ENCODE assay signal across 9 cellular contexts in genomic region chr4:9123516-9124126, GRCh38. TPM values are rescaled to one million over a fixed set of nuclear protein-coding genes. Genes with fewer than 3 reads are reported as not detected.
DNase-seq lines count a peak whose midpoint lies in the region; ATAC-seq, FAIRE-seq and TF ChIP-seq lines count a peak whose summit lies in the region.
"Not testable (repeated sequence)": the region's sequence is repeated elsewhere in the genome, so short reads cannot be mapped to it uniquely, and the experiment has no call there.
"Had no signal": no experiment of that assay in that cellular context is flagged by ENCODE, and none has a peak within 500 bp of the region (broad histone marks: within the 10 kb centered on the region; RNA-seq: fewer than 3 reads in every experiment).

No MANE protein-coding gene starts in this region.

- not testable (repeated sequence) for H3K4ac ChIP-seq in H1 (replicated peaks; ENCODE audit: insufficient read length, low read depth, low read length)

- not testable (repeated sequence) for H4K8ac ChIP-seq in H1 (ENCODE audit: extremely low read depth, insufficient read depth, low read length)

- H2BK15ac ChIP-seq in H1 (ENCODE audit: low read length), result not testable (repeated sequence)

- not testable (repeated sequence) for H3K4me2 ChIP-seq in DND-41 (ENCODE audit: insufficient read depth, low read length); H1 (ENCODE audit: insufficient read depth in 1 of 2, low read depth in 2 of 2, low read length in 2 of 2)

- not testable (repeated sequence) for H3K36me3 ChIP-seq in DND-41 (ENCODE audit: insufficient read depth, low read length); H1 (ENCODE audit: control insufficient read depth in 2 of 4, insufficient read depth in 4 of 4, low read length in 3 of 4); sigmoid colon

- H3K23me2 ChIP-seq in H1 (ENCODE audit: low read depth, low read length), result not testable (repeated sequence)

- CTCF ChIA-PET in RWPE1 (lab: Yijun Ruan, JAX); H1 (lab: Charles Lee; ENCODE audit: partially characterized antibody): not testable (repeated sequence)

- H3K23ac ChIP-seq in H1 (ENCODE audit: insufficient read length), result not testable (repeated sequence)

- not testable (repeated sequence) for H3K56ac ChIP-seq in H1 (replicated peaks; ENCODE audit: insufficient read length, low read depth, low read length)

- not testable (repeated sequence) for FAIRE-seq in H1 (lab: Jason Lieb, UNC)

- not testable (repeated sequence) for H3K9ac ChIP-seq in DND-41 (ENCODE audit: low read depth, low read length); H1 (replicated peaks in 1 of 4; ENCODE audit: extremely low read depth in 1 of 4, low read depth in 3 of 4, low read length in 3 of 4)

- H4K20me1 ChIP-seq in DND-41 (ENCODE audit: insufficient read depth, low read length); H1 (replicated peaks in 1 of 2; ENCODE audit: control insufficient read depth in 1 of 2, insufficient read depth in 2 of 2, low read length in 2 of 2): not testable (repeated sequence)

- POLR2A ChIA-PET in RWPE1 (lab: Yijun Ruan, JAX; ENCODE audit: low non-redundant PET); H1 (lab: Charles Lee; ENCODE audit: partially characterized antibody): not testable (repeated sequence)

- not testable (repeated sequence) for TF ChIP-seq POLR2A in H1 (IDR thresholded peaks at IDR 0.05; ENCODE audit: control extremely low read depth in 1 of 2, low read depth in 2 of 2, low read length in 2 of 2); sigmoid colon (IDR thresholded peaks at IDR 0.05)

- not testable (repeated sequence) for H2BK5ac ChIP-seq in H1 (ENCODE audit: low read depth, low read length)

- not testable (repeated sequence) for H3K79me1 ChIP-seq in H1 (ENCODE audit: low read depth, low read length)

- H4K91ac ChIP-seq in H1 (replicated peaks; ENCODE audit: insufficient read length, low read length), result not testable (repeated sequence)

- TF ChIP-seq CTCF in DND-41 (IDR thresholded peaks at IDR 0.05; ENCODE audit: borderline replicate concordance, extremely low read depth, low read length, poor library complexity, severe bottlenecking) (peak; percentile 69), LNCaP clone FGC (IDR thresholded peaks at IDR 0.05; ENCODE audit: control insufficient read depth, extremely low read depth, insufficient read depth) (peak; percentile 64), RWPE1 (conservative IDR thresholded peaks at IDR 0.05; ENCODE audit: low read depth) (peak; percentile 67), H1 (IDR thresholded peaks at IDR 0.05; ENCODE audit: control extremely low read depth in 1 of 3, insufficient read depth in 1 of 3, low read depth in 1 of 3, low read length in 3 of 3) (peak in 1 of 3 experiments; percentile 0; a peak in 1 of 4 replicates), sigmoid colon (IDR thresholded peaks at IDR 0.05) (peak; percentile 61 to 83 (median 75))

- peak; percentile 37 for DNase-seq in DND-41
- peak; percentile 22 for DNase-seq in LNCaP clone FGC (ENCODE audit: low read depth)
- DNase-seq in RWPE1 (ENCODE audit: low spot score), result not testable (repeated sequence)
- peak; percentile 19 for DNase-seq in activated T-cell treated with anti-CD3 and anti-CD28 coated beads for 4 hours
- peak; percentile 7 to 52 for DNase-seq in H1 (ENCODE audit: low read depth in 1 of 2, low spot score in 2 of 2)
- DNase-seq in left kidney (ENCODE audit: low read depth, low spot score), result peak; percentile 85
- DNase-seq in sigmoid colon, result peak; percentile 70
- peak; percentile 56 for DNase-seq in ureter (ENCODE audit: low spot score)

- not testable (repeated sequence) for H3K18ac ChIP-seq in H1 (ENCODE audit: extremely low read depth, low read length)

- H3K79me2 ChIP-seq in DND-41 (ENCODE audit: insufficient read depth, low read length); H1 (ENCODE audit: control insufficient read depth in 1 of 2, insufficient read depth in 2 of 2, low read length in 2 of 2): not testable (repeated sequence)

- not testable (repeated sequence) for ATAC-seq in DND-41 (ENCODE audit: insufficient read depth, low read depth)

- H3K27me3 ChIP-seq in DND-41 (ENCODE audit: insufficient read depth, low read length, poor library complexity); H1 (replicated peaks in 1 of 4; ENCODE audit: control insufficient read depth in 3 of 4, extremely low read depth in 1 of 4, insufficient read depth in 3 of 4, low read length in 3 of 4): not testable (repeated sequence)
- peaks cover 0 to 21% (median 0%) of the 10 kb centered on the region in 3 donors for H3K27me3 ChIP-seq in sigmoid colon

- not testable (repeated sequence) for H2BK120ac ChIP-seq in H1 (replicated peaks; ENCODE audit: low read depth, low read length)

- not testable (repeated sequence) for H3K9me3 ChIP-seq in DND-41 (ENCODE audit: insufficient read depth, low read length, severe bottlenecking); H1 (ENCODE audit: insufficient read depth in 2 of 2, low read depth in 1 of 2, low read length in 1 of 2); sigmoid colon

- not testable (repeated sequence) for TF ChIP-seq EP300 in H1 (IDR thresholded peaks at IDR 0.05; ENCODE audit: borderline replicate concordance in 1 of 2, low read depth in 2 of 2, low read length in 2 of 2); sigmoid colon (IDR thresholded peaks at IDR 0.05)

- not testable (repeated sequence) for H2AFZ ChIP-seq in DND-41 (ENCODE audit: low read depth, low read length); H1 (ENCODE audit: low read length)

- intact Hi-C loops in sigmoid colon (cut with DNase I), result loop anchor here (2.0 kb wide), 1 partner anchor 123 kb away; no protein-coding TSS in a partner anchor

- not testable (repeated sequence) for H3K14ac ChIP-seq in H1 (ENCODE audit: insufficient read length)

- H3K27ac ChIP-seq in DND-41 (ENCODE audit: low read length); RWPE1; H1 (ENCODE audit: low read depth, low read length); sigmoid colon: not testable (repeated sequence)

- H2BK12ac ChIP-seq in H1 (ENCODE audit: low read depth, low read length), result not testable (repeated sequence)

- TF ChIP-seq RAD21 in H1 (IDR thresholded peaks at IDR 0.05 in 1 of 2, conservative IDR thresholded peaks at IDR 0.05 in 1 of 2; ENCODE audit: low read depth in 2 of 2, low read length in 2 of 2), result peak; percentile 26 to 45; a peak in 3 of 4 replicates

- 57% methylated on average over 15 of the region's 15 CpGs; no CpG with 5 or more reads in 1 of the 2 experiments for WGBS in H1 (ENCODE audit: extremely low coverage in 1 of 2, insufficient coverage in 1 of 2, insufficient read length in 1 of 2, insufficient replicate concordance in 2 of 2, low coverage in 1 of 2, low lambda C conversion rate in 2 of 2, missing lambda C conversion rate in 1 of 2), 2 experiments
- 2 to 11% methylated on average over 15 of the region's 15 CpGs for WGBS in sigmoid colon, 2 donors

- not testable (repeated sequence) for H3K4me1 ChIP-seq in DND-41 (ENCODE audit: insufficient read depth, low read length); H1 (replicated peaks in 1 of 4; ENCODE audit: control insufficient read depth in 3 of 4, insufficient read depth in 4 of 4, low read length in 3 of 4)
- peaks cover 0 to 11% (median 0%) of the 10 kb centered on the region in 4 donors for H3K4me1 ChIP-seq in sigmoid colon

- H4K5ac ChIP-seq in H1 (ENCODE audit: insufficient read length, low read depth, low read length), result not testable (repeated sequence)

- H2BK20ac ChIP-seq in H1 (ENCODE audit: low read length), result not testable (repeated sequence)

- H2AK5ac ChIP-seq in H1 (ENCODE audit: low read depth, low read length), result not testable (repeated sequence)

- not testable (repeated sequence) for H3K4me3 ChIP-seq in DND-41 (ENCODE audit: low read depth in 1 of 2, low read length in 2 of 2); LNCaP clone FGC (ENCODE audit: low read depth, low read length); H1 (ENCODE audit: extremely low read depth in 1 of 4, insufficient read depth in 2 of 4, low read depth in 3 of 4, low read length in 4 of 4); sigmoid colon

RNA-seq across cellular contexts. Expression of gene FAM90A26, which starts 46.6 kb away (rescaled TPM):
- total RNA-seq in H1 (2021; fragmentation: NEBNext Ultra II Directional; extraction: Animal tissue kit (Norgen Biotek cat#: 25700)), result not detected in 2 replicates
- polyA plus RNA-seq in H1 (2011; rRNA removed) (0.05 TPM in 1 of 2 replicates, not detected in the other), sigmoid colon (not detected)
- polyA plus RNA-seq in H1 (2011; cell fraction: cytosol; rRNA removed), result not detected
- not detected for polyA plus RNA-seq in H1 (2011; cell fraction: nucleus; rRNA removed)
- polyA plus RNA-seq in H1 (2012, experiment 1 of 2), result not detected in 4 replicates
- polyA plus RNA-seq in H1 (2012, experiment 2 of 2), result not detected
- not detected for polyA plus RNA-seq in H1 (2013, experiment 1 of 2)
- not detected for polyA plus RNA-seq in H1 (2013, experiment 2 of 2)
- polyA minus RNA-seq in H1 (2011; rRNA and poly(A)+ RNA removed), result not detected in 2 replicates
- polyA minus RNA-seq in H1 (2011; cell fraction: cytosol; rRNA and poly(A)+ RNA removed), result not detected
- not detected for polyA minus RNA-seq in H1 (2011; cell fraction: nucleus; rRNA and poly(A)+ RNA removed)
- total RNA-seq in sigmoid colon (not detected), ureter (not detected)
- total RNA-seq: natural killer cell treated with Interleukin-12 subunit alpha and Interleukin-12 subunit beta and Interleukin-15 and Interleukin-18, amount 100 ng/mL, for 72 hours had no signal
